8 cellular contexts compared by ENCODE assay signal in genomic region chr15:67101981-67102929, GRCh38. TPM values are rescaled to one million over a fixed set of nuclear protein-coding genes. Genes with fewer than 3 reads are reported as not detected.
DNase-seq lines count a peak whose midpoint lies in the region; ATAC-seq and TF ChIP-seq lines count a peak whose summit lies in the region.

No MANE protein-coding gene starts in this region.

- H3K27me3 Mint-ChIP-seq in MCF 10A (ENCODE audit: insufficient read depth, unreplicated experiment): no peaks in the 10 kb centered on the region

- TF ChIP-seq CTCF in AG10803 (conservative IDR thresholded peaks at IDR 0.05; ENCODE audit: low read length) (no peak), MCF 10A (IDR thresholded peaks at IDR 0.05; ENCODE audit: unreplicated experiment) (no peak)

- CTCF ChIA-PET in MCF 10A (lab: Yijun Ruan, JAX): interaction anchor here (0.6 to 1.1 kb wide), 5 partner anchors 155 to 202 kb away, joined by 3 to 4 read pairs (median 4); no protein-coding TSS in a partner anchor

- no peak overlapping the region for H3K4me3 ChIP-seq in AG10803 (ENCODE audit: low read length)

- no peaks in the 10 kb centered on the region for H3K9me3 Mint-ChIP-seq in MCF 10A (ENCODE audit: unreplicated experiment)

- intact Hi-C loops in MCF 10A (cut with micrococcal nuclease): no loop called here
- intact Hi-C loops in sciatic nerve (cut with DNase I): no loop called here

- POLR2A ChIA-PET in MCF 10A (lab: Yijun Ruan, JAX): interaction anchor here (0.7 to 2.0 kb wide), 4 partner anchors 20 to 77 kb away, joined by 3 to 9 read pairs (median 3); no protein-coding TSS in a partner anchor

- H3K4me3 Mint-ChIP-seq in MCF 10A (ENCODE audit: unreplicated experiment): no peak overlapping the region

- H3K27ac Mint-ChIP-seq in MCF 10A (ENCODE audit: low read depth, unreplicated experiment): no peak overlapping the region

- DNase-seq in AG10803 (ENCODE audit: low read depth): peak; percentile 92
- DNase-seq in NCI-H82 treated with DMSO at 0.1 percent for 48 hours (lab: John Stamatoyannopoulos, UW; ENCODE audit: unreplicated experiment): peak; percentile 26
- peak; percentile 45 for DNase-seq in MCF 10A (ENCODE audit: unreplicated experiment)
- DNase-seq in stimulated activated CD8-positive, alpha-beta memory T cell treated with anti-CD3 and anti-CD28 coated beads, Interleukin-7, amount 100 ng/mL, for 4 hours (ENCODE audit: low read depth in 2 of 2): peak; percentile 30 to 41
- no peak for DNase-seq in NCI-H1105 (lab: John Stamatoyannopoulos, UW)
- DNase-seq in sciatic nerve (ENCODE audit: low spot score): no peak
- DNase-seq in NCI-H2171 treated with DMSO at 0.1 percent for 48 hours (lab: John Stamatoyannopoulos, UW): no peak

- ATAC-seq in GM21447 (IDR thresholded peaks at IDR 0.05; ENCODE audit: unreplicated experiment) (peak; percentile 47), sciatic nerve (no peak)

- BruUV-seq in MCF 10A (replicated peaks; lab: Mats Ljungman, UMichigan): no TSS peak

- H3K36me3 Mint-ChIP-seq in MCF 10A (ENCODE audit: insufficient read depth, unreplicated experiment): peaks cover 8% of the 10 kb centered on the region

- H3K4me1 Mint-ChIP-seq in MCF 10A (ENCODE audit: insufficient read depth, unreplicated experiment): peaks cover 58% of the 10 kb centered on the region

RNA-seq across cellular contexts. Expression of gene SMAD3, which starts 36.9 kb away (rescaled TPM):
- total RNA-seq in MCF 10A (2022) (19.9 and 26.1 TPM in 2 replicates), sciatic nerve (58.8 TPM)

Comparison
In these comparisons a context has a peak if more than half of its experiments do, and no peak if none do; other contexts are left out.
1. DNase-seq: peak in AG10803 (single experiment), NCI-H82 treated with DMSO at 0.1 percent for 48 hours (single experiment), MCF 10A (single experiment) and stimulated activated CD8-positive, alpha-beta memory T cell treated with anti-CD3 and anti-CD28 coated beads, Interleukin-7, amount 100 ng/mL, for 4 hours (2 of 2); none in NCI-H1105 (single experiment), sciatic nerve (single experiment) and NCI-H2171 treated with DMSO at 0.1 percent for 48 hours (single experiment).